Comparison of ENCODE assay signal across 8 cellular contexts in the genomic region with DNA sequence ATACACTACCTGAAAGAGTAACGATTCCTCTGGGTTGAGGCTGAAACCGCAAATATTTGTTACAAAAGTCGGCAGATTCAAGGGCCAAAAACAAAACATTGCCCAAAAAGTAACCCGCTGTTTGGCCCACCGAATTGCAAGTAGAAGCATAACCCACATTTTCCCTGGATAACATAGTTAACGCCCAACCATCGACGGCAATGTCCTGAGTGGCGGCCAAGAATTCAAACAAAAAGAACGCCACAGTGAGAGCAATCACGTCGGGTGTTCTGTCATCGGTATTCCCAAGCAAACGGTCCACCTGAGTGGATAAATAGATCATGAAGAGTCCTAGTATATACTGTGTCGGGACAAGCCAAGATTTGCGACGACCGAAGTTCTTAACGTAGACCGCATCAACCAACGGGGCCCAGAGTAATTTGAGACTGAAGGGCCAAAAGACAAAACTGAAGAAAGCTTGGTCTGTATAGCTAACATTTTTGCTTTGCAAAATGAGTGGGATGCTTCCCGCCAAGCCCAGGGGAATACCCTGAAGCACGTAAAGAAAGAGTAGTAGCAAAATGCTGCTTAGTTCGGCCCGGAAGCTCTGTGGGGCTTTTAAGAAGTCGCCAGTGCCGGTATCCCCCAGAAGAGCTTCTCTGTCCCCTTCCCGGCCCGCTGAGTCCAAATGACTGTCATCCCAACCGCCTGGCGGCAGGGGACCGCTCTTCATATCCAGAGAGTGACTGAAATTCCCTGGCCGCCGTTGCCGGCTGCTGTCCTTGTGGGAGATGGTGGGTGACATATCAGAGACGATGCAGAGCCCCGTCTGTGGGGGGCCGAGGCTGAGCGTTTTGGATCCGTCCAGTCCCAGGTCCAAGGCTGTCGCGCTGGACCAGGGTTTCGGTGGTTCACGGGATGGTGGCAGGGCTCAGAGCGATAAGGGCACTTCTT. TPM values are rescaled to one million over a fixed set of nuclear protein-coding genes. Genes with fewer than 3 reads are reported as not detected.
DNase-seq lines count a peak whose midpoint lies in the region; ATAC-seq, FAIRE-seq and TF ChIP-seq lines count a peak whose summit lies in the region.

No MANE protein-coding gene starts in this region.

- peaks cover 4% of the 10 kb centered on the region for H3K79me1 ChIP-seq in H1 (ENCODE audit: low read depth, low read length)

- H3K36me3 Mint-ChIP-seq in WTC11, result no peaks in the 10 kb centered on the region

- peak overlapping the region; percentile 97 for H3K4me3 Mint-ChIP-seq in WTC11

- 0 out of 2 replicates have a peak overlapping the region, but pooled peaks have one; percentile 17 for H2AFZ ChIP-seq in H1 (ENCODE audit: low read length)

- H4K20me1 ChIP-seq in H1 (replicated peaks in 1 of 2; ENCODE audit: control insufficient read depth in 1 of 2, insufficient read depth in 2 of 2, low read length in 2 of 2), result peaks cover 0 to 3% of the 10 kb centered on the region in 2 experiments

- no peaks in the 10 kb centered on the region for H3K27me3 ChIP-seq in H1 (replicated peaks in 1 of 4; ENCODE audit: control insufficient read depth in 3 of 4, extremely low read depth in 1 of 4, insufficient read depth in 3 of 4, low read length in 3 of 4)
- no peaks in the 10 kb centered on the region for H3K27me3 ChIP-seq in suprapubic skin

- H3K14ac ChIP-seq in H1 (ENCODE audit: insufficient read length), result no peak overlapping the region

- H3K4me1 ChIP-seq in H1 (replicated peaks in 1 of 4; ENCODE audit: control insufficient read depth in 3 of 4, insufficient read depth in 4 of 4, low read length in 3 of 4) (peaks cover 0 to 9% (median 3%) of the 10 kb centered on the region in 4 experiments; a peak in 4 of 7 replicates), suprapubic skin (peaks cover 55% of the 10 kb centered on the region)

- peak; percentile 23 for DNase-seq in AG08396 (ENCODE audit: low spot score)
- peak; percentile 34 for DNase-seq in WTC11 (ENCODE audit: low spot score)
- DNase-seq in H1 (ENCODE audit: low read depth in 1 of 2, low spot score in 2 of 2), result no peak
- DNase-seq in mucosa of gallbladder (ENCODE audit: low spot score), result peak; percentile 12
- DNase-seq in suprapubic skin (ENCODE audit: low spot score in 2 of 2), result peak; percentile 74 to 81

- 3% methylated on average over 45 of the region's 45 CpGs; no CpG with 5 or more reads in 1 of the 2 experiments for WGBS in H1 (ENCODE audit: extremely low coverage in 1 of 2, insufficient coverage in 1 of 2, insufficient read length in 1 of 2, insufficient replicate concordance in 2 of 2, low coverage in 1 of 2, low lambda C conversion rate in 2 of 2, missing lambda C conversion rate in 1 of 2), 2 experiments
- 2% methylated on average over 41 of the region's 45 CpGs for WGBS in suprapubic skin

- no peak overlapping the region for H2BK15ac ChIP-seq in H1 (ENCODE audit: low read length)

- POLR2A ChIA-PET in WTC11 (lab: Charles Lee) (interaction anchor here (0.6 to 1.1 kb wide), 3 partner anchors 16 to 108 kb away, joined by 3 to 5 read pairs (median 4); partner anchors contain the start of gene C3orf33), H1 (lab: Charles Lee; ENCODE audit: partially characterized antibody) (interaction anchor here (0.7 to 2.4 kb wide), 10 partner anchors 10 to 105 kb away, joined by 3 to 15 read pairs (median 4); partner anchors contain the start of genes C3orf33 and GMPS)

- H3K9me3 Mint-ChIP-seq in WTC11, result no peaks in the 10 kb centered on the region

- H3K36me3 ChIP-seq in H1 (ENCODE audit: control insufficient read depth in 2 of 4, insufficient read depth in 4 of 4, low read length in 3 of 4) (no peaks in the 10 kb centered on the region), suprapubic skin (no peaks in the 10 kb centered on the region)

- H2BK12ac ChIP-seq in H1 (ENCODE audit: low read depth, low read length), result no peak overlapping the region

- no peak overlapping the region for H4K91ac ChIP-seq in H1 (replicated peaks; ENCODE audit: insufficient read length, low read length)

- peaks cover 11% of the 10 kb centered on the region for H3K23me2 ChIP-seq in H1 (ENCODE audit: low read depth, low read length)

- H3K56ac ChIP-seq in H1 (replicated peaks; ENCODE audit: insufficient read length, low read depth, low read length), result no peak overlapping the region

- peak overlapping the region; percentile 95 for H3K27ac Mint-ChIP-seq in WTC11

- H2BK120ac ChIP-seq in H1 (replicated peaks; ENCODE audit: low read depth, low read length), result no peak overlapping the region

- no peak for TF ChIP-seq CTCF in WTC11 (IDR thresholded peaks at IDR 0.05)
- no peak for TF ChIP-seq CTCF in H1 (IDR thresholded peaks at IDR 0.05; ENCODE audit: control extremely low read depth in 1 of 3, insufficient read depth in 1 of 3, low read depth in 1 of 3, low read length in 3 of 3)
- peak; percentile 6 to 21 for TF ChIP-seq CTCF in suprapubic skin (IDR thresholded peaks at IDR 0.05)

- peak overlapping the region; percentile 66; the same call in 1 of the 2 replicates for H3K27ac ChIP-seq in H1 (ENCODE audit: low read depth, low read length)
- H3K27ac ChIP-seq in suprapubic skin, result peak overlapping the region; percentile 93

- FAIRE-seq in H1 (lab: Jason Lieb, UNC), result no peak

- peak overlapping the region; percentile 63 to 82 (median 76) for H3K9ac ChIP-seq in H1 (replicated peaks in 1 of 4; ENCODE audit: extremely low read depth in 1 of 4, low read depth in 3 of 4, low read length in 3 of 4)

- H4K8ac ChIP-seq in H1 (ENCODE audit: extremely low read depth, insufficient read depth, low read length), result no peak overlapping the region

- H3K18ac ChIP-seq in H1 (ENCODE audit: extremely low read depth, low read length), result no peak overlapping the region

- H2AK5ac ChIP-seq in H1 (ENCODE audit: low read depth, low read length), result no peak overlapping the region

- no peak overlapping the region for H2BK20ac ChIP-seq in H1 (ENCODE audit: low read length)

- no peaks in the 10 kb centered on the region for H3K9me3 ChIP-seq in H1 (ENCODE audit: insufficient read depth in 2 of 2, low read depth in 1 of 2, low read length in 1 of 2)
- H3K9me3 ChIP-seq in suprapubic skin, result no peaks in the 10 kb centered on the region

- CTCF ChIA-PET in WTC11 (lab: Charles Lee), result interaction anchor here (1.2 to 2.4 kb wide), 3 partner anchors 17 to 47 kb away, joined by 5 to 31 read pairs (median 9); partner anchors contain the start of genes C3orf33 and GMPS
- CTCF ChIA-PET in H1 (lab: Charles Lee; ENCODE audit: partially characterized antibody), result interaction anchor here (0.6 to 2.9 kb wide), 12 partner anchors 14 to 667 kb away, joined by 3 to 10 read pairs (median 4); partner anchors contain the start of genes C3orf33 and GMPS

- TF ChIP-seq POLR2A in H1 (IDR thresholded peaks at IDR 0.05; ENCODE audit: control extremely low read depth in 1 of 2, low read depth in 2 of 2, low read length in 2 of 2) (no peak), suprapubic skin (IDR thresholded peaks at IDR 0.05) (no peak)

- no peak for TF ChIP-seq RAD21 in H1 (IDR thresholded peaks at IDR 0.05 in 1 of 2, conservative IDR thresholded peaks at IDR 0.05 in 1 of 2; ENCODE audit: low read depth in 2 of 2, low read length in 2 of 2)

- H3K4me2 ChIP-seq in H1 (ENCODE audit: insufficient read depth in 1 of 2, low read depth in 2 of 2, low read length in 2 of 2), result peak overlapping the region; percentile 87 to 90

- ATAC-seq in GM19023 (IDR thresholded peaks at IDR 0.05; ENCODE audit: unreplicated experiment) (peak; percentile 12), HG03442 (IDR thresholded peaks at IDR 0.05; ENCODE audit: unreplicated experiment) (peak; percentile 0), WTC11 (no peak), GM18519 (IDR thresholded peaks at IDR 0.05; ENCODE audit: low FRiP score, unreplicated experiment) (no peak)

- H3K4me3 ChIP-seq in H1 (ENCODE audit: extremely low read depth in 1 of 4, insufficient read depth in 2 of 4, low read depth in 3 of 4, low read length in 4 of 4) (peak overlapping the region; percentile 85 to 96 (median 88)), suprapubic skin (peak overlapping the region; percentile 92)

- no peak overlapping the region for H4K5ac ChIP-seq in H1 (ENCODE audit: insufficient read length, low read depth, low read length)

- H3K23ac ChIP-seq in H1 (ENCODE audit: insufficient read length), result no peak overlapping the region

- H3K79me2 ChIP-seq in H1 (ENCODE audit: control insufficient read depth in 1 of 2, insufficient read depth in 2 of 2, low read length in 2 of 2), result peaks cover 7 to 32% of the 10 kb centered on the region in 2 experiments

- H3K4ac ChIP-seq in H1 (replicated peaks; ENCODE audit: insufficient read length, low read depth, low read length), result no peak overlapping the region

- TF ChIP-seq EP300 in H1 (IDR thresholded peaks at IDR 0.05; ENCODE audit: borderline replicate concordance in 1 of 2, low read depth in 2 of 2, low read length in 2 of 2) (no peak), suprapubic skin (IDR thresholded peaks at IDR 0.05) (no peak)

- peak overlapping the region; percentile 64; the same call in 1 of the 2 replicates for H2BK5ac ChIP-seq in H1 (ENCODE audit: low read depth, low read length)

- H3K4me1 Mint-ChIP-seq in WTC11, result peaks cover 24% of the 10 kb centered on the region

- peaks cover 8% of the 10 kb centered on the region; the same call in 1 of the 2 replicates for H3K27me3 Mint-ChIP-seq in WTC11 (ENCODE audit: low read depth)

RNA-seq across cellular contexts. Expression of gene SLC33A1, which starts 0.7 kb away (rescaled TPM):
- total RNA-seq in WTC11 (2021) (19.8 to 24.9 TPM (median 21.6 TPM) in 3 replicates), mucosa of gallbladder (47.8 TPM), suprapubic skin (10 to 100 TPM; 21.2 to 25.4 (median 22.9) TPM)
- total RNA-seq in H1 (2021; fragmentation: NEBNext Ultra II Directional; extraction: Animal tissue kit (Norgen Biotek cat#: 25700)), result 21.4 and 24.2 TPM in 2 replicates
- polyA plus RNA-seq in H1 (2011; rRNA removed), result 15.6 and 19.6 TPM in 2 replicates
- polyA plus RNA-seq in H1 (2011; cell fraction: cytosol; rRNA removed), result 13.8 TPM
- 16.2 TPM for polyA plus RNA-seq in H1 (2011; cell fraction: nucleus; rRNA removed)
- 10.1 to 15.3 TPM (median 13.1 TPM) in 4 replicates for polyA plus RNA-seq in H1 (2012, experiment 1 of 2)
- polyA plus RNA-seq in H1 (2012, experiment 2 of 2), result 2.8 TPM
- polyA plus RNA-seq in H1 (2013, experiment 1 of 2), result 24.5 TPM
- 26.6 TPM for polyA plus RNA-seq in H1 (2013, experiment 2 of 2)
- 18.0 and 26.8 TPM in 2 replicates for polyA minus RNA-seq in H1 (2011; rRNA and poly(A)+ RNA removed)
- 22.3 TPM for polyA minus RNA-seq in H1 (2011; cell fraction: cytosol; rRNA and poly(A)+ RNA removed)
- 28.4 TPM for polyA minus RNA-seq in H1 (2011; cell fraction: nucleus; rRNA and poly(A)+ RNA removed)

RNA-seq across cellular contexts. Expression of gene GMPS, which starts 17.0 kb away (rescaled TPM):
- total RNA-seq in WTC11 (2021), result 125 to 136 TPM (median 128 TPM) in 3 replicates
- total RNA-seq in H1 (2021; fragmentation: NEBNext Ultra II Directional; extraction: Animal tissue kit (Norgen Biotek cat#: 25700)), result 161 and 175 TPM in 2 replicates
- polyA plus RNA-seq in H1 (2011; rRNA removed), result 31.4 and 57.7 TPM in 2 replicates
- 70.8 TPM for polyA plus RNA-seq in H1 (2011; cell fraction: cytosol; rRNA removed)
- polyA plus RNA-seq in H1 (2011; cell fraction: nucleus; rRNA removed), result 20.3 TPM
- polyA plus RNA-seq in H1 (2012, experiment 1 of 2), result 97.9 to 219 TPM (median 113 TPM) in 4 replicates
- 21.7 TPM for polyA plus RNA-seq in H1 (2012, experiment 2 of 2)
- 106 TPM for polyA plus RNA-seq in H1 (2013, experiment 1 of 2)
- 104 TPM for polyA plus RNA-seq in H1 (2013, experiment 2 of 2)
- 67.4 and 102 TPM in 2 replicates for polyA minus RNA-seq in H1 (2011; rRNA and poly(A)+ RNA removed)
- 54.7 TPM for polyA minus RNA-seq in H1 (2011; cell fraction: cytosol; rRNA and poly(A)+ RNA removed)
- polyA minus RNA-seq in H1 (2011; cell fraction: nucleus; rRNA and poly(A)+ RNA removed), result 35.3 TPM
- total RNA-seq in mucosa of gallbladder, result 36.7 TPM
- 10 to 100 TPM; 33.9 to 39.5 (median 39.3) TPM for total RNA-seq in suprapubic skin

RNA-seq across cellular contexts. Expression of gene C3orf33, which starts 47.4 kb away (rescaled TPM):
- total RNA-seq in WTC11 (2021), result 2.8 to 3.0 TPM (median 3.0 TPM) in 3 replicates
- 2.4 and 3.4 TPM in 2 replicates for total RNA-seq in H1 (2021; fragmentation: NEBNext Ultra II Directional; extraction: Animal tissue kit (Norgen Biotek cat#: 25700))
- 3.3 and 4.5 TPM in 2 replicates for polyA plus RNA-seq in H1 (2011; rRNA removed)
- polyA plus RNA-seq in H1 (2011; cell fraction: cytosol; rRNA removed), result 3.0 TPM
- 2.0 TPM for polyA plus RNA-seq in H1 (2011; cell fraction: nucleus; rRNA removed)
- polyA plus RNA-seq in H1 (2012, experiment 1 of 2), result 1.4 to 2.5 TPM (median 1.8 TPM) in 4 replicates
- polyA plus RNA-seq in H1 (2012, experiment 2 of 2), result 0.94 TPM
- 3.8 TPM for polyA plus RNA-seq in H1 (2013, experiment 1 of 2)
- polyA plus RNA-seq in H1 (2013, experiment 2 of 2), result 4.5 TPM
- 0.38 and 0.85 TPM in 2 replicates for polyA minus RNA-seq in H1 (2011; rRNA and poly(A)+ RNA removed)
- polyA minus RNA-seq in H1 (2011; cell fraction: cytosol; rRNA and poly(A)+ RNA removed), result 1.0 TPM
- 1.5 TPM for polyA minus RNA-seq in H1 (2011; cell fraction: nucleus; rRNA and poly(A)+ RNA removed)
- total RNA-seq in mucosa of gallbladder, result 4.1 TPM
- total RNA-seq in suprapubic skin, result 1 to 10 TPM; 1.8 to 3.7 (median 2.2) TPM

Comparison
In these comparisons a context has a peak if more than half of its experiments do, and no peak if none do; other contexts are left out.
1. DNase-seq: peak in AG08396 (single experiment), WTC11 (single experiment), mucosa of gallbladder (single experiment) and suprapubic skin (2 of 2); none in H1 (0 of 2).
2. ATAC-seq: peak in GM19023 (single experiment) and HG03442 (single experiment); none in WTC11 (single experiment) and GM18519 (single experiment).
3. CTCF ChIP-seq: peak in suprapubic skin (2 of 2); none in WTC11 (single experiment) and H1 (0 of 3).